Comparison of ENCODE assay signal across 16 cellular contexts in the genomic region with DNA sequence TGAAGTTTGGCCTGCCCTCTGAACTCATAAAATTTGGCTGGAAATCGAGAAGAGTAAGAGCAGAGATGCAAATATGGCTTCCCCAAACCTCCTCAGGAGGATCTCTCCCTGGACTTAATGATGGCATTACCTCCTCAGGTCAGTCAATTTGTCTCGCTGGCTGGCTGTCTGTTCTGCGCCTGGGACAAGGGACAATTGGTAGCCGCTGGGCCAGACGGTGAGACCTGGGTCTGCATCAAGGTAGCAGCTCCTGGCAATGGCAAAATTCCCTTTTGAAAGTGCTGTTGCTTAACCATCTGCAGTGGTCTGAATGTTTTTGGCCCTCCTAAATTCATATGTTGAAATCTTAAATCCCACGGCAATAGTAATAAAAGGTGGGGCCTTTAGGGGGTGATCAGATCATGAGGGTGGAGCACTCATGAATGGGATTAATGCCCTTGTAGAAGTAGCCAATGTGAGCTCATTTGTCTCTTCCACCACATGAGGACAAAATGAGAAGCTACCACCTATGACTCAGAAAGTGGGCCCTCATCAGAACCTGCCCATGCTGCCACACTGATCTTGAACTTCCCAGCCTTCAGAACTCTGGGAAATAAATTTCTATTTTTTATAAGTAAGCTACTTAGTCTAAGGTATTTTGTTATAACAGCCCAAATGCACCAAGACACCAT.
DNase-seq lines count a peak whose midpoint lies in the region; ATAC-seq and TF ChIP-seq lines count a peak whose summit lies in the region.
"Had no signal": no experiment of that assay in that cellular context is flagged by ENCODE, and none has a peak within 500 bp of the region (broad histone marks: within the 10 kb centered on the region; RNA-seq: fewer than 3 reads in every experiment).

No MANE protein-coding gene starts in this region.

- DNase-seq in Right ventricle myocardium inferior (ENCODE audit: missing footprints) = no peak
- no peak for DNase-seq in left ventricle myocardium inferior
- DNase-seq in esophagus muscularis mucosa (ENCODE audit: extremely low spot score) = peak; percentile 45
- no peak for DNase-seq in naive thymus-derived CD4-positive, alpha-beta T cell
- no peak for DNase-seq in adrenal gland
- DNase-seq in NAMALWA (ENCODE audit: low spot score) = no peak
- no peak for DNase-seq in Calu3
- DNase-seq: 8988T; AML-193; CD4-positive, alpha-beta T cell; DMS79 treated with DMSO at 0.1 percent for 48 hours; EL; H7 had no signal

- H3K4me1 ChIP-seq in left ventricle myocardium inferior (peaks cover 4% of the 10 kb centered on the region), esophagus muscularis mucosa (no peaks in the 10 kb centered on the region), adrenal gland (replicated peaks in 1 of 2) (no peaks in the 10 kb centered on the region)
- no peaks in the 10 kb centered on the region for H3K4me1 ChIP-seq in naive thymus-derived CD4-positive, alpha-beta T cell (ENCODE audit: control insufficient read depth in 2 of 2, insufficient read depth in 2 of 2, low read length in 2 of 2)
- H3K4me1 ChIP-seq: BLaER1 had no signal

- no peak overlapping the region for H3K4me3 Mint-ChIP-seq in naive thymus-derived CD4-positive, alpha-beta T cell
- H3K4me3 Mint-ChIP-seq in Calu3 (ENCODE audit: low read depth, unreplicated experiment) = no peak overlapping the region
- H3K4me3 Mint-ChIP-seq: CD4-positive, alpha-beta T cell; GM23338 had no signal

- CTCF ChIA-PET in naive thymus-derived CD4-positive, alpha-beta T cell (lab: Charles Lee) = no interaction called here
- CTCF ChIA-PET in Calu3 (lab: Charles Lee) = no interaction called here

- H3K9me3 ChIP-seq in left ventricle myocardium inferior (replicated peaks) (no peaks in the 10 kb centered on the region), esophagus muscularis mucosa (peaks cover 0 to 7% (median 3%) of the 10 kb centered on the region in 4 donors), adrenal gland (replicated peaks in 1 of 3) (no peaks in the 10 kb centered on the region)
- H3K9me3 ChIP-seq in naive thymus-derived CD4-positive, alpha-beta T cell (ENCODE audit: control insufficient read depth in 2 of 3, low read length in 3 of 3) = no peaks in the 10 kb centered on the region
- H3K9me3 ChIP-seq: BLaER1 had no signal

- no TSS peak for BruUV-seq in Calu3 (replicated peaks; lab: Mats Ljungman, UMichigan)

- H3K36me3 ChIP-seq in left ventricle myocardium inferior = no peaks in the 10 kb centered on the region
- H3K36me3 ChIP-seq in esophagus muscularis mucosa = no peaks in the 10 kb centered on the region
- no peaks in the 10 kb centered on the region for H3K36me3 ChIP-seq in naive thymus-derived CD4-positive, alpha-beta T cell (ENCODE audit: control insufficient read depth in 2 of 3, insufficient read depth in 3 of 3, low read length in 3 of 3)
- H3K36me3 ChIP-seq in adrenal gland (replicated peaks in 1 of 2) = no peaks in the 10 kb centered on the region
- H3K36me3 ChIP-seq: BLaER1 had no signal

- peaks cover 0 to 6% (median 2%) of the 10 kb centered on the region in 11 donors for H3K9me3 Mint-ChIP-seq in naive thymus-derived CD4-positive, alpha-beta T cell
- H3K9me3 Mint-ChIP-seq in Calu3 (ENCODE audit: low read depth, unreplicated experiment) = no peaks in the 10 kb centered on the region
- H3K9me3 Mint-ChIP-seq: GM23338 had no signal

- TF ChIP-seq POLR2A in esophagus muscularis mucosa (IDR thresholded peaks at IDR 0.05; ENCODE audit: low read depth) (no peak), adrenal gland (IDR thresholded peaks at IDR 0.05) (no peak)

- H3K4me1 Mint-ChIP-seq in naive thymus-derived CD4-positive, alpha-beta T cell = peaks cover 0 to 4% (median 0%) of the 10 kb centered on the region in 7 donors
- H3K4me1 Mint-ChIP-seq in Calu3 (ENCODE audit: low read depth, unreplicated experiment) = no peaks in the 10 kb centered on the region

- ATAC-seq in Right ventricle myocardium inferior = peak; percentile 37
- peak; percentile 46 for ATAC-seq in naive thymus-derived CD4-positive, alpha-beta T cell
- ATAC-seq: GM23338 had no signal

- TF ChIP-seq EP300 in esophagus muscularis mucosa (IDR thresholded peaks at IDR 0.05) = no peak

- no peak overlapping the region for H3K27ac Mint-ChIP-seq in naive thymus-derived CD4-positive, alpha-beta T cell
- H3K27ac Mint-ChIP-seq in Calu3 (ENCODE audit: unreplicated experiment) = no peak overlapping the region
- H3K27ac Mint-ChIP-seq: CD4-positive, alpha-beta T cell; GM23338 had no signal

- intact Hi-C loops in Right ventricle myocardium inferior (cut with DNase I) = no loop called here
- intact Hi-C loops in left ventricle myocardium inferior (cut with micrococcal nuclease) = no loop called here
- intact Hi-C loops in esophagus muscularis mucosa (cut with DNase I) = no loop called here
- intact Hi-C loops in naive thymus-derived CD4-positive, alpha-beta T cell (cut with micrococcal nuclease) = no loop called here
- intact Hi-C loops in adrenal gland (cut with DNase I) = no loop called here
- intact Hi-C loops in Calu3 (cut with micrococcal nuclease; ENCODE audit: unreplicated experiment) = no loop called here

- no peak overlapping the region for H3K27ac ChIP-seq in left ventricle myocardium inferior (replicated peaks)
- H3K27ac ChIP-seq in esophagus muscularis mucosa (replicated peaks in 1 of 4) = no peak overlapping the region
- H3K27ac ChIP-seq in naive thymus-derived CD4-positive, alpha-beta T cell (ENCODE audit: low read depth, low read length) = no peak overlapping the region
- H3K27ac ChIP-seq in adrenal gland = no peak overlapping the region
- H3K27ac ChIP-seq: BLaER1, HL-60 had no signal

- no peaks in the 10 kb centered on the region for H3K27me3 Mint-ChIP-seq in naive thymus-derived CD4-positive, alpha-beta T cell
- H3K27me3 Mint-ChIP-seq in Calu3 (ENCODE audit: unreplicated experiment) = no peaks in the 10 kb centered on the region
- H3K27me3 Mint-ChIP-seq: CD4-positive, alpha-beta T cell had no signal

- TF ChIP-seq CTCF in left ventricle myocardium inferior (IDR thresholded peaks at IDR 0.05; ENCODE audit: borderline replicate concordance) = no peak
- TF ChIP-seq CTCF in esophagus muscularis mucosa (IDR thresholded peaks at IDR 0.05) = no peak
- TF ChIP-seq CTCF in adrenal gland (IDR thresholded peaks at IDR 0.05) = no peak
- TF ChIP-seq CTCF in Calu3 (IDR thresholded peaks at IDR 0.05; ENCODE audit: unreplicated experiment) = no peak

- H3K4me3 ChIP-seq in left ventricle myocardium inferior (no peak overlapping the region), esophagus muscularis mucosa (no peak overlapping the region), adrenal gland (no peak overlapping the region)
- no peak overlapping the region for H3K4me3 ChIP-seq in naive thymus-derived CD4-positive, alpha-beta T cell (ENCODE audit: low read length)
- H3K4me3 ChIP-seq: BLaER1, GM23338 had no signal

- 67% methylated on average over 6 of the region's 6 CpGs for WGBS in esophagus muscularis mucosa
- WGBS in adrenal gland, 4 donors = 76 to 91% (median 82%) methylated on average over 6 of the region's 6 CpGs

- no peaks in the 10 kb centered on the region for H3K36me3 Mint-ChIP-seq in naive thymus-derived CD4-positive, alpha-beta T cell
- no peaks in the 10 kb centered on the region for H3K36me3 Mint-ChIP-seq in Calu3 (ENCODE audit: insufficient read depth, unreplicated experiment)

- POLR2A ChIA-PET in naive thymus-derived CD4-positive, alpha-beta T cell (lab: Charles Lee) = no interaction called here

- peaks cover 7% of the 10 kb centered on the region for H3K27me3 ChIP-seq in left ventricle myocardium inferior (ENCODE audit: low read depth)
- H3K27me3 ChIP-seq in esophagus muscularis mucosa = no peaks in the 10 kb centered on the region
- H3K27me3 ChIP-seq in naive thymus-derived CD4-positive, alpha-beta T cell (ENCODE audit: control insufficient read depth in 2 of 2, insufficient read depth in 2 of 2, low read length in 2 of 2) = no peaks in the 10 kb centered on the region
- H3K27me3 ChIP-seq in adrenal gland = peaks cover 4% of the 10 kb centered on the region
- H3K27me3 ChIP-seq: BLaER1 had no signal
